21 cellular contexts compared by ENCODE assay signal in genomic region chr11:57134284-57134683, GRCh38. TPM values are rescaled to one million over a fixed set of nuclear protein-coding genes. Genes with fewer than 3 reads are reported as not detected.
"Had no signal": no experiment of that assay in that cellular context is flagged by ENCODE, and none has a peak within 500 bp of the region (broad histone marks: within the 10 kb centered on the region; RNA-seq: fewer than 3 reads in every experiment).

No MANE protein-coding gene starts in this region.

- H3K4me3 ChIP-seq: K562, SJCRH30 had no signal

- DNase-seq: IMR-90, NCI-H1092, NCI-H1417 treated with DMSO at 0.1 percent for 48 hours, NCI-H146, NCI-H1694 treated with DMSO at 0.1 percent for 48 hours, NCI-H1930, NCI-H2081, NCI-H2171, NCI-H226, NCI-H446, NCI-H510A, NCI-H524 treated with DMSO at 0.1 percent for 48 hours, NCI-H69, PC-3, SHP77 treated with DMSO at 0.1 percent for 48 hours, SJCRH30 had no signal

- H3K4me1 ChIP-seq: SJCRH30 had no signal

- H3K36me3 ChIP-seq: SJCRH30 had no signal

- ATAC-seq: HepG2, K562, Panc1, PC-3, SK-N-SH treated with all-trans-retinoic acid at 6 μM for 48 hours had no signal

- H3K9me3 ChIP-seq: SJCRH30 had no signal

- FAIRE-seq: HepG2, K562 had no signal

- H3K27ac ChIP-seq: RWPE1, SJCRH30 had no signal

RNA-seq across cellular contexts. Expression of gene LRRC55, which starts 47.5 kb away (rescaled TPM):
- polyA plus RNA-seq: HepG2, IMR-90, K562 had no signal
